Comparison of ENCODE assay signal across 8 cellular contexts in genomic region chr17:76268015-76268749, GRCh38. TPM values are rescaled to one million over a fixed set of nuclear protein-coding genes. Genes with fewer than 3 reads are reported as not detected.
DNase-seq lines count a peak whose midpoint lies in the region; ATAC-seq and TF ChIP-seq lines count a peak whose summit lies in the region.

No MANE protein-coding gene starts in this region.

- H3K4me1 ChIP-seq in Panc1 (ENCODE audit: control insufficient read depth, insufficient read depth, low read length) (peaks cover 46% of the 10 kb centered on the region), psoas muscle (peaks cover 77% of the 10 kb centered on the region)

- peaks cover 51% of the 10 kb centered on the region for H3K4me1 Mint-ChIP-seq in activated naive CD4-positive, alpha-beta T cell treated with anti-CD3 and anti-CD28 coated beads for 36 hours (ENCODE audit: low read depth)
- H3K4me1 Mint-ChIP-seq in glutamatergic neuron (ENCODE audit: low read depth, unreplicated experiment) = peaks cover 22% of the 10 kb centered on the region

- BruUV-seq in Panc1 (replicated peaks; lab: Mats Ljungman, UMichigan) = TSS peak; percentile 81

- no peaks in the 10 kb centered on the region for H3K27me3 ChIP-seq in Panc1 (ENCODE audit: control insufficient read depth, insufficient read depth, low read length)
- no peaks in the 10 kb centered on the region for H3K27me3 ChIP-seq in psoas muscle (ENCODE audit: insufficient read depth in 3 of 3, low read length in 2 of 3)

- no peaks in the 10 kb centered on the region for H3K9me3 ChIP-seq in Panc1 (ENCODE audit: control insufficient read depth, insufficient read depth, low read depth, low read length)
- no peaks in the 10 kb centered on the region for H3K9me3 ChIP-seq in psoas muscle

- POLR2A ChIA-PET in Panc1 (lab: Charles Lee) = interaction anchor here (0.6 to 0.7 kb wide), 4 partner anchors 113 to 330 kb away, joined by 3 to 9 read pairs (median 5); no protein-coding TSS in a partner anchor

- TF ChIP-seq CTCF in GM12864 (IDR thresholded peaks at IDR 0.05; ENCODE audit: low read depth, low read length, missing control alignments) = no peak
- no peak for TF ChIP-seq CTCF in Panc1 (IDR thresholded peaks at IDR 0.05)
- no peak for TF ChIP-seq CTCF in glutamatergic neuron (IDR thresholded peaks at IDR 0.05; ENCODE audit: partially characterized antibody, unreplicated experiment)
- TF ChIP-seq CTCF in psoas muscle (IDR thresholded peaks at IDR 0.05) = no peak

- intact Hi-C loops in Panc1 (cut with micrococcal nuclease; ENCODE audit: unreplicated experiment) (no loop called here), psoas muscle (cut with DNase I) (no loop called here)
- intact Hi-C loops in activated naive CD4-positive, alpha-beta T cell treated with anti-CD3 and anti-CD28 coated beads for 36 hours (cut with micrococcal nuclease) = loop anchor here (1.0 to 10.0 kb wide), 5 partner anchors 77 to 1233 kb away; partner anchors contain the start of genes MFSD11 and SRSF2

- H3K36me3 Mint-ChIP-seq in activated naive CD4-positive, alpha-beta T cell treated with anti-CD3 and anti-CD28 coated beads for 36 hours (ENCODE audit: low read depth) = peaks cover 54% of the 10 kb centered on the region
- H3K36me3 Mint-ChIP-seq in glutamatergic neuron (ENCODE audit: unreplicated experiment) = no peaks in the 10 kb centered on the region

- no peaks in the 10 kb centered on the region for H3K9me3 Mint-ChIP-seq in activated naive CD4-positive, alpha-beta T cell treated with anti-CD3 and anti-CD28 coated beads for 36 hours
- H3K9me3 Mint-ChIP-seq in glutamatergic neuron (ENCODE audit: unreplicated experiment) = peaks cover 6% of the 10 kb centered on the region

- CTCF ChIA-PET in Panc1 (lab: Charles Lee) = interaction anchor here (0.6 to 1.8 kb wide), 5 partner anchors 11 to 251 kb away, joined by 3 to 8 read pairs (median 5); no protein-coding TSS in a partner anchor
- CTCF ChIA-PET in activated naive CD4-positive, alpha-beta T cell treated with anti-CD3 and anti-CD28 coated beads for 36 hours (lab: Charles Lee) = interaction anchor here (0.5 to 3.5 kb wide), 11 partner anchors 11 to 147 kb away, joined by 3 to 18 read pairs (median 4); no protein-coding TSS in a partner anchor

- H3K27ac ChIP-seq in Panc1 (ENCODE audit: low read length) = peak overlapping the region; percentile 72
- peak overlapping the region; percentile 94 for H3K27ac ChIP-seq in psoas muscle

- ATAC-seq in Panc1 (no peak), psoas muscle (peak; percentile 20 to 43 (median 32)), GM18511 (IDR thresholded peaks at IDR 0.05; ENCODE audit: unreplicated experiment) (no peak), HG02798 (IDR thresholded peaks at IDR 0.05; ENCODE audit: poor library complexity, unreplicated experiment) (no peak)

- H3K36me3 ChIP-seq in Panc1 (ENCODE audit: control insufficient read depth, insufficient read depth, low read length) (no peaks in the 10 kb centered on the region; the same call in 1 of the 2 replicates), psoas muscle (ENCODE audit: insufficient read depth in 1 of 2, low read depth in 1 of 2) (peaks cover 5 to 11% of the 10 kb centered on the region in 2 donors)

- peak overlapping the region; percentile 100 for H3K27ac Mint-ChIP-seq in activated naive CD4-positive, alpha-beta T cell treated with anti-CD3 and anti-CD28 coated beads for 36 hours
- H3K27ac Mint-ChIP-seq in glutamatergic neuron (ENCODE audit: unreplicated experiment) = peak overlapping the region; percentile 89

- 18 to 29% (median 22%) methylated on average over 8 to 9 of the region's 9 CpGs for WGBS in psoas muscle, 3 donors

- no peak for DNase-seq in GM12864 (ENCODE audit: low read depth)
- no peak for DNase-seq in Panc1 (ENCODE audit: low read depth, low spot score)
- DNase-seq in activated naive CD4-positive, alpha-beta T cell treated with anti-CD3 and anti-CD28 coated beads for 36 hours = peak; percentile 93
- DNase-seq in glutamatergic neuron = peak; percentile 64
- DNase-seq in psoas muscle = peak; percentile 88 to 94
- DNase-seq in NCI-H2196 (lab: John Stamatoyannopoulos, UW; ENCODE audit: unreplicated experiment) = no peak

- no peaks in the 10 kb centered on the region for H3K27me3 Mint-ChIP-seq in activated naive CD4-positive, alpha-beta T cell treated with anti-CD3 and anti-CD28 coated beads for 36 hours (ENCODE audit: low read depth)
- peaks cover 14% of the 10 kb centered on the region for H3K27me3 Mint-ChIP-seq in glutamatergic neuron (ENCODE audit: unreplicated experiment)

- H3K4me3 ChIP-seq in GM12864 (ENCODE audit: low read depth, low read length) = peak overlapping the region; percentile 83
- no peak overlapping the region for H3K4me3 ChIP-seq in Panc1 (ENCODE audit: low read depth in 2 of 2, low read length in 2 of 2)
- peak overlapping the region; percentile 86 for H3K4me3 ChIP-seq in psoas muscle

- in situ Hi-C loops in Panc1 (cut with HindIII; ENCODE audit: low pct_unique_long_range_greater_than_20kb, low sequenced_read_pairs) = no loop called here

- peak overlapping the region; percentile 88 for H3K4me3 Mint-ChIP-seq in activated naive CD4-positive, alpha-beta T cell treated with anti-CD3 and anti-CD28 coated beads for 36 hours
- H3K4me3 Mint-ChIP-seq in glutamatergic neuron (ENCODE audit: unreplicated experiment) = peak overlapping the region; percentile 77

RNA-seq across cellular contexts. Expression of gene UBALD2, which starts 3.0 kb away (rescaled TPM):
- total RNA-seq in Panc1 (2021; ENCODE audit: unreplicated experiment) = 30.0 TPM
- 63.0 TPM for polyA plus RNA-seq in Panc1 (2012; ENCODE audit: insufficient read length)
- 100 to 1,000 TPM; 467 to 472 TPM for total RNA-seq in activated naive CD4-positive, alpha-beta T cell treated with anti-CD3 and anti-CD28 coated beads for 36 hours
- 58.7 TPM for total RNA-seq in glutamatergic neuron (ENCODE audit: unreplicated experiment)
- 100 to 1,000 TPM in 3 of 4 donors, 10 to 100 TPM in 1; 55.2 to 414 (median 183) TPM for total RNA-seq in psoas muscle
- polyA plus RNA-seq in psoas muscle = 100 to 1,000 TPM in 2 of 3 donors, 10 to 100 TPM in 1; 68.2 to 145 (median 120) TPM

RNA-seq across cellular contexts. Expression of gene RNF157, which starts 27.9 kb away (rescaled TPM):
- total RNA-seq in Panc1 (2021; ENCODE audit: unreplicated experiment) (4.0 TPM), glutamatergic neuron (ENCODE audit: unreplicated experiment) (17.8 TPM), psoas muscle (10 to 100 TPM; 35.0 to 76.5 (median 60.0) TPM)
- polyA plus RNA-seq in Panc1 (2012; ENCODE audit: insufficient read length) = 5.6 TPM
- total RNA-seq in activated naive CD4-positive, alpha-beta T cell treated with anti-CD3 and anti-CD28 coated beads for 36 hours = 10 to 100 TPM; 38.1 to 45.3 TPM
- 10 to 100 TPM; 14.9 to 90.1 (median 73.9) TPM for polyA plus RNA-seq in psoas muscle

RNA-seq across cellular contexts. Expression of gene QRICH2, which starts 39.9 kb away (rescaled TPM):
- total RNA-seq in Panc1 (2021; ENCODE audit: unreplicated experiment) (0.92 TPM), glutamatergic neuron (ENCODE audit: unreplicated experiment) (12.2 TPM), psoas muscle (1 to 10 TPM in 2 of 4 donors, under 1 TPM in 2; 0.69 to 1.5 (median 0.95) TPM)
- 2.1 TPM for polyA plus RNA-seq in Panc1 (2012; ENCODE audit: insufficient read length)
- under 1 TPM; 0.52 TPM for total RNA-seq in activated naive CD4-positive, alpha-beta T cell treated with anti-CD3 and anti-CD28 coated beads for 36 hours
- 1 to 10 TPM in 2 of 3 donors, under 1 TPM in 1; 0.94 to 1.2 (median 1.1) TPM for polyA plus RNA-seq in psoas muscle

Comparison
In these comparisons a context has a peak if more than half of its experiments do, and no peak if none do; other contexts are left out.
1. DNase-seq: peak in activated naive CD4-positive, alpha-beta T cell treated with anti-CD3 and anti-CD28 coated beads for 36 hours (single experiment), glutamatergic neuron (single experiment) and psoas muscle (2 of 2); none in GM12864 (single experiment), Panc1 (single experiment) and NCI-H2196 (single experiment).
2. H3K4me3 ChIP-seq: peak in GM12864 (single experiment) and psoas muscle (single experiment); none in Panc1 (0 of 2).
3. ATAC-seq: peak in psoas muscle (4 of 4); none in Panc1 (single experiment), GM18511 (single experiment) and HG02798 (single experiment).